In the genomic region with DNA sequence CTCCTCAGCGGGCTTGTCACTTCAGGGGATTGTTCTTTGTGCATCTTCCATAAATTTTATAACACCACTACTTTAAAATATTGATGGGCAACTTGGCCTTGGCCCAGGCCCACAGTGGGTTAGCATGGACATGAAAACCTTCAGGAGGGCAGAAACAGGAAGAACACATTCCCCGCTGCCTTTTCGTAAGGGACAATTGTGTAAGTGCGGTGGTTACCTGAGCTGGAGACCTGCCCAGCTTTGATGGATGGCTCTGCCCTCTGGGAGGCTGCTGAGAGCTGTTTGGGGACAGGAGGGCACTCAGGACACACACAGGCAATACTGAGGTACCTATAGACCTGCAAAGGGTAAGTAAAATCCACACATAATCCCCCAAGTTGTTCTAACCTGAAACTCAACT, we compare ENCODE assay signal across 32 cellular contexts.
"Had no signal": no experiment of that assay in that cellular context is flagged by ENCODE, and none has a peak within 500 bp of the region (broad histone marks: within the 10 kb centered on the region; RNA-seq: fewer than 3 reads in every experiment).

No MANE protein-coding gene starts in this region.

- H3K9me3 ChIP-seq: SJCRH30 had no signal

- DNase-seq: activated CD4-positive, alpha-beta memory T cell treated with anti-CD3 and anti-CD28 coated beads, Interleukin-2, amount 10 ng/mL, durations not matched to agents 7 days and 5 days; activated CD4-positive, alpha-beta T cell treated with anti-CD3 and anti-CD28 coated beads for 1 hour; activated CD4-positive, alpha-beta T cell treated with anti-CD3 and anti-CD28 coated beads for 48 hours; activated CD4-positive, CD25-positive, alpha-beta regulatory T cell; activated CD8-positive, alpha-beta memory T cell treated with anti-CD3 and anti-CD28 coated beads for 24 hours; activated CD8-positive, alpha-beta memory T cell treated with anti-CD3 and anti-CD28 coated beads, Interleukin-2, amount 10 ng/mL, durations not matched to agents 7 days and 5 days; activated CD8-positive, alpha-beta memory T cell treated with anti-CD3 and anti-CD28 coated beads, Interleukin-2, amount 50 U/mL, for 48 hours; activated effector memory CD4-positive, alpha-beta T cell treated with anti-CD3 and anti-CD28 coated beads, Interleukin-2, amount 50 U/mL, for 16 hours; activated naive CD4-positive, alpha-beta T cell; activated naive CD4-positive, alpha-beta T cell treated with anti-CD3 and anti-CD28 coated beads, Interleukin-2, amount 50 U/mL, for 16 hours; activated naive CD8-positive, alpha-beta T cell treated with anti-CD3 and anti-CD28 coated beads for 36 hours; activated T-cell treated with anti-CD3 and anti-CD28 coated beads, Interleukin-2, amount 50 U/mL, for 48 hours; amniotic stem cell; aorta; Karpas-422; KBM-7; NCI-H1048; NCI-H1105 treated with DMSO at 0.1 percent for 48 hours; NCI-H1436; NCI-H1694; NCI-H2029; NCI-H2171 treated with DMSO at 0.1 percent for 48 hours; NCI-H2227 treated with DMSO at 0.1 percent for 48 hours; NCI-H446; NCI-H510A treated with DMSO at 0.1 percent for 48 hours; SHP77; SJCRH30; T1000; WERI-Rb-1 had no signal

- ATAC-seq: activated CD8-positive, alpha-beta memory T cell treated with anti-CD3 and anti-CD28 coated beads, Interleukin-2, amount 10 ng/mL, durations not matched to agents 7 days and 5 days; Panc1 had no signal

- H3K36me3 ChIP-seq: cardiac muscle cell, SJCRH30, WERI-Rb-1 had no signal

- H3K27me3 ChIP-seq: cardiac muscle cell, SJCRH30 had no signal

- H3K27ac ChIP-seq: cardiac muscle cell, SJCRH30, SK-N-MC, WERI-Rb-1 had no signal

- H3K4me3 ChIP-seq: cardiac muscle cell, SJCRH30, SK-N-MC had no signal

- H3K4me1 ChIP-seq: SJCRH30 had no signal
